ENCODE assay signal across 14 cellular contexts in genomic region chr6:135274561-135275293, GRCh38.
DNase-seq lines count a peak whose midpoint lies in the region; ATAC-seq and TF ChIP-seq lines count a peak whose summit lies in the region.
"Had no signal": no experiment of that assay in that cellular context is flagged by ENCODE, and none has a peak within 500 bp of the region (broad histone marks: within the 10 kb centered on the region; RNA-seq: fewer than 3 reads in every experiment).

No MANE protein-coding gene starts in this region.

- no peaks in the 10 kb centered on the region for H3K27me3 ChIP-seq in ACC112 (ENCODE audit: insufficient read depth, low read length)
- H3K27me3 ChIP-seq in OCI-LY3 (ENCODE audit: low read depth, low read length), result no peaks in the 10 kb centered on the region

- H3K9ac ChIP-seq in OCI-LY3 (ENCODE audit: low read length), result no peak overlapping the region

- intact Hi-C loops in CD14-positive monocyte (cut with micrococcal nuclease), result no loop called here

- H3K4me3 Mint-ChIP-seq in CD14-positive monocyte, result peak overlapping the region in 1 of 2 donors; percentile 65
- H3K4me3 Mint-ChIP-seq: activated T-helper 1 cell treated with anti-CD3 and anti-CD28 coated beads, Interleukin-12 subunit alpha, Interleukin-12 subunit beta, Interleukin-2, Interleukin-4 antibody, amounts not matched to agents 30 ng/mL and 10 ng/mL and 1 ng/mL, durations not matched to agents 14 hours and 24 hours and 36 hours; brain had no signal

- no peaks in the 10 kb centered on the region for H3K36me3 Mint-ChIP-seq in CD14-positive monocyte
- H3K36me3 Mint-ChIP-seq: brain had no signal

- H3K9me3 Mint-ChIP-seq in CD14-positive monocyte, result peaks cover 0 to 5% (median 0%) of the 10 kb centered on the region in 7 donors
- H3K9me3 Mint-ChIP-seq: activated T-helper 1 cell treated with anti-CD3 and anti-CD28 coated beads, Interleukin-12 subunit alpha, Interleukin-12 subunit beta, Interleukin-2, Interleukin-4 antibody, amounts not matched to agents 30 ng/mL and 10 ng/mL and 1 ng/mL, durations not matched to agents 14 hours and 24 hours and 36 hours; brain had no signal

- H3K4me1 Mint-ChIP-seq in CD14-positive monocyte, result peaks cover 31% of the 10 kb centered on the region
- H3K4me1 Mint-ChIP-seq: brain had no signal

- ATAC-seq in GM19438 (IDR thresholded peaks at IDR 0.05; ENCODE audit: low read depth, unreplicated experiment), result peak; percentile 70
- peak; percentile 68 for ATAC-seq in HG03095 (IDR thresholded peaks at IDR 0.05; ENCODE audit: unreplicated experiment)

- peak overlapping the region; percentile 42 for H3K4me2 ChIP-seq in OCI-LY3 (ENCODE audit: low read length)

- H3K27ac Mint-ChIP-seq in CD14-positive monocyte, result peak overlapping the region in 1 of 7 donors; percentile 17
- H3K27ac Mint-ChIP-seq: activated T-helper 1 cell treated with anti-CD3 and anti-CD28 coated beads, Interleukin-12 subunit alpha, Interleukin-12 subunit beta, Interleukin-2, Interleukin-4 antibody, amounts not matched to agents 30 ng/mL and 10 ng/mL and 1 ng/mL, durations not matched to agents 14 hours and 24 hours and 36 hours; brain had no signal

- no peaks in the 10 kb centered on the region for H4K20me1 ChIP-seq in OCI-LY3 (ENCODE audit: insufficient read depth, low read length)

- no peak overlapping the region for H3K4me3 ChIP-seq in ACC112 (ENCODE audit: low read depth, low read length)
- H3K4me3 ChIP-seq in OCI-LY3 (ENCODE audit: low read length), result peak overlapping the region; percentile 16

- H3K36me3 ChIP-seq in ACC112 (ENCODE audit: insufficient read depth, low read length) (no peaks in the 10 kb centered on the region), OCI-LY3 (replicated peaks; ENCODE audit: low read depth, low read length) (no peaks in the 10 kb centered on the region)

- no peak overlapping the region for H3K27ac ChIP-seq in ACC112 (ENCODE audit: low read depth, low read length)
- peak overlapping the region; percentile 22; the same call in 1 of the 2 replicates for H3K27ac ChIP-seq in OCI-LY3 (ENCODE audit: low read length)

- H3K4me1 ChIP-seq in ACC112 (ENCODE audit: control insufficient read depth, insufficient read depth, low read length, unreplicated experiment), result peaks cover 4% of the 10 kb centered on the region
- H3K4me1 ChIP-seq in OCI-LY3 (ENCODE audit: low read length), result peaks cover 23% of the 10 kb centered on the region

- no peaks in the 10 kb centered on the region for H3K79me2 ChIP-seq in ACC112 (ENCODE audit: control insufficient read depth, insufficient read depth, low read length, unreplicated experiment)
- H3K79me2 ChIP-seq in OCI-LY3 (ENCODE audit: low read length), result no peaks in the 10 kb centered on the region

- H2AFZ ChIP-seq in ACC112 (ENCODE audit: low read length, unreplicated experiment), result peak overlapping the region; percentile 64
- no peak overlapping the region for H2AFZ ChIP-seq in OCI-LY3 (ENCODE audit: low read depth, low read length)

- DNase-seq in CD14-positive monocyte (ENCODE audit: low spot score) (no peak), NCI-H2107 treated with DMSO at 0.1 percent for 48 hours (lab: John Stamatoyannopoulos, UW; ENCODE audit: unreplicated experiment) (no peak)
- no peak for DNase-seq in activated CD4-positive, CD25-positive, alpha-beta regulatory T cell (lab: John Stamatoyannopoulos, UW)
- no peak for DNase-seq in activated naive CD4-positive, alpha-beta T cell (lab: John Stamatoyannopoulos, UW)
- DNase-seq: 8988T, DMS53, NCI-H2227 treated with DMSO at 0.1 percent for 48 hours, SHP77 had no signal

- TF ChIP-seq CTCF in OCI-LY3 (IDR thresholded peaks at IDR 0.05; ENCODE audit: low read depth, low read length) (no peak), CD14-positive monocyte (IDR thresholded peaks at IDR 0.05) (no peak)

- peaks cover 0 to under 1% (median 0%) of the 10 kb centered on the region in 3 donors for H3K27me3 Mint-ChIP-seq in CD14-positive monocyte (ENCODE audit: low read depth in 3 of 3)

- no peaks in the 10 kb centered on the region for H3K9me3 ChIP-seq in OCI-LY3 (ENCODE audit: insufficient read depth, low read length)
